Comparison of ENCODE assay signal across 1 cellular context in genomic region chr7:155069992-155070827, GRCh38.
A peak's percentile ranks its signal among the peaks of the same experiment; 100 is the strongest.
TF ChIP-seq lines count a peak whose summit lies in the region.

TSS of gene HTR5A (plus strand) at chr7:155070324. CDS start at chr7:155070900, 576 bp downstream.

TF ChIP-seq in GM23338, 12 proteins besides CTCF, POLR2A, EP300 and RAD21 (continued from another document):
- TF ChIP-seq ZNF462 (CRISPR knock-in tag; IDR thresholded peaks at IDR 0.05) (peak; percentile 88), CREB1 (CRISPR knock-in tag; IDR thresholded peaks at IDR 0.05; ENCODE audit: low read depth) (peak; percentile 87), STAT1 (IDR thresholded peaks at IDR 0.05; ENCODE audit: unreplicated experiment) (no peak), ETS1 (IDR thresholded peaks at IDR 0.05) (no peak), EZH2 (IDR thresholded peaks at IDR 0.05; ENCODE audit: low read depth, unreplicated experiment) (no peak), ZNF331 (CRISPR knock-in tag; IDR thresholded peaks at IDR 0.05; ENCODE audit: low read depth) (peak; percentile 64)
